ENCODE assay signal across 26 cellular contexts in the genomic region with DNA sequence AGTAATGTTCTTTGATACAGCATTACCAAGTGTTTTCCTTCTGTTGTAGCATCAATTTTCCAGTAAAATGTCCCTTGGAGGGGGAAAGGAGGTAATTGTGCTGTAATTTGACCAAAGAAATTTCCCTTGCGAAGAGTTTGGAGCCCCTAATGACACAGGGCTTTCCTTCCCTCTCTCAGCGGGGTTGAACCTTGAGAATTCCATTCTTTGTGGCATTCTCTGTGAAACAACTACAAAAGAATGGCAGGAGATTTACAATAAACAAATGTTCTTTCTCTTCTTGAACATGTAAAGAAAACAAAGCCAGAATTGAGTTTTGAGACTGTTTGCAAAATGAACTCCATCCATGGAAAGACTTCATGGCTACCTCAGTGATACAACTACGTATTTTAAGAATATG. TPM values are rescaled to one million over a fixed set of nuclear protein-coding genes. Genes with fewer than 3 reads are reported as not detected.
"Had no signal": no experiment of that assay in that cellular context is flagged by ENCODE, and none has a peak within 500 bp of the region (broad histone marks: within the 10 kb centered on the region; RNA-seq: fewer than 3 reads in every experiment).

No MANE protein-coding gene starts in this region.

- H3K4me1 ChIP-seq: adrenal gland, Peyer's patch had no signal

- DNase-seq: activated CD4-positive, alpha-beta memory T cell treated with anti-CD3 and anti-CD28 coated beads, Interleukin-2, amount 10 ng/mL, durations not matched to agents 7 days and 5 days; activated CD4-positive, alpha-beta T cell treated with anti-CD3 and anti-CD28 coated beads for 36 hours; activated CD4-positive, alpha-beta T cell treated with anti-CD3 and anti-CD28 coated beads, Interleukin-2, amount 50 U/mL, for 1 hour; activated naive CD4-positive, alpha-beta T cell treated with anti-CD3 and anti-CD28 coated beads, Interleukin-2, amount 50 U/mL, for 16 hours; activated naive CD8-positive, alpha-beta T cell treated with anti-CD3 and anti-CD28 coated beads, Interleukin-2, amount 10 ng/mL, durations not matched to agents 7 days and 5 days; activated T-cell treated with anti-CD3 and anti-CD28 coated beads for 4 hours; activated T-cell treated with anti-CD3 and anti-CD28 coated beads, Interleukin-2, amount 50 U/mL, for 48 hours; adrenal gland; anterior cingulate cortex; Karpas-422; NCI-H1105 treated with DMSO at 0.1 percent for 48 hours; NCI-H1436 treated with DMSO at 0.1 percent for 48 hours; NCI-H187 treated with DMSO at 0.1 percent for 48 hours; NCI-H2081 treated with DMSO at 0.1 percent for 48 hours; NCI-H226; NCI-H69; NK-92 treated with Interleukin-12 subunit alpha and Interleukin-12 subunit beta, amount 100 ng/mL, for 24 hours; Peyer's patch; Right ventricle myocardium superior; SJCRH30; SK-N-SH; T-helper 1 cell had no signal

- H3K4me2 ChIP-seq: SK-N-SH had no signal

- H3K4me3 Mint-ChIP-seq: activated CD4-positive, alpha-beta memory T cell treated with anti-CD3 and anti-CD28 coated beads, Interleukin-2, amount 10 ng/mL, durations not matched to agents 7 days and 5 days; activated CD4-positive, alpha-beta T cell treated with anti-CD3 and anti-CD28 coated beads for 36 hours; activated naive CD8-positive, alpha-beta T cell treated with anti-CD3 and anti-CD28 coated beads, Interleukin-2, amount 10 ng/mL, durations not matched to agents 7 days and 5 days; activated T-helper 17 cell treated with anti-CD3 and anti-CD28 coated beads, Interleukin-2, amount 50 U/mL, for 72 hours had no signal

- H3K4me3 ChIP-seq: adrenal gland, Peyer's patch, SJCRH30 had no signal

- H3K27ac Mint-ChIP-seq: activated CD4-positive, alpha-beta memory T cell treated with anti-CD3 and anti-CD28 coated beads, Interleukin-2, amount 10 ng/mL, durations not matched to agents 7 days and 5 days; activated CD4-positive, alpha-beta T cell treated with anti-CD3 and anti-CD28 coated beads for 36 hours; activated naive CD8-positive, alpha-beta T cell treated with anti-CD3 and anti-CD28 coated beads, Interleukin-2, amount 10 ng/mL, durations not matched to agents 7 days and 5 days had no signal

- H3K27me3 Mint-ChIP-seq: activated CD4-positive, alpha-beta memory T cell treated with anti-CD3 and anti-CD28 coated beads, Interleukin-2, amount 10 ng/mL, durations not matched to agents 7 days and 5 days; activated CD4-positive, alpha-beta T cell treated with anti-CD3 and anti-CD28 coated beads for 36 hours; activated naive CD8-positive, alpha-beta T cell treated with anti-CD3 and anti-CD28 coated beads, Interleukin-2, amount 10 ng/mL, durations not matched to agents 7 days and 5 days; activated T-helper 17 cell treated with anti-CD3 and anti-CD28 coated beads, Interleukin-2, amount 50 U/mL, for 72 hours had no signal

- H3K27me3 ChIP-seq: adrenal gland, Peyer's patch, SJCRH30 had no signal

- H3K9me3 Mint-ChIP-seq: activated CD4-positive, alpha-beta memory T cell treated with anti-CD3 and anti-CD28 coated beads, Interleukin-2, amount 10 ng/mL, durations not matched to agents 7 days and 5 days; activated naive CD8-positive, alpha-beta T cell treated with anti-CD3 and anti-CD28 coated beads, Interleukin-2, amount 10 ng/mL, durations not matched to agents 7 days and 5 days; activated T-helper 17 cell treated with anti-CD3 and anti-CD28 coated beads, Interleukin-2, amount 50 U/mL, for 72 hours had no signal

- H3K9me2 ChIP-seq: SK-N-SH had no signal

- H3K36me3 ChIP-seq: adrenal gland, SJCRH30 had no signal

- H3K4me1 Mint-ChIP-seq: activated CD4-positive, alpha-beta memory T cell treated with anti-CD3 and anti-CD28 coated beads, Interleukin-2, amount 10 ng/mL, durations not matched to agents 7 days and 5 days; activated naive CD8-positive, alpha-beta T cell treated with anti-CD3 and anti-CD28 coated beads, Interleukin-2, amount 10 ng/mL, durations not matched to agents 7 days and 5 days; activated T-helper 17 cell treated with anti-CD3 and anti-CD28 coated beads, Interleukin-2, amount 50 U/mL, for 72 hours had no signal

- H3K9me3 ChIP-seq: adrenal gland, Peyer's patch, SJCRH30, SK-N-SH had no signal

- ATAC-seq: activated CD4-positive, alpha-beta T cell treated with anti-CD3 and anti-CD28 coated beads for 36 hours; activated T-helper 17 cell treated with anti-CD3 and anti-CD28 coated beads, Interleukin-2, amount 50 U/mL, for 72 hours had no signal

- H3K9ac ChIP-seq: SK-N-SH had no signal

- H3K27ac ChIP-seq: adrenal gland, Peyer's patch, RWPE1, SJCRH30, VCaP had no signal

RNA-seq across cellular contexts. Expression of a gene that starts 53.4 kb away (rescaled TPM):
- total RNA-seq: NCI-H460 had no signal
